In the genomic region with DNA sequence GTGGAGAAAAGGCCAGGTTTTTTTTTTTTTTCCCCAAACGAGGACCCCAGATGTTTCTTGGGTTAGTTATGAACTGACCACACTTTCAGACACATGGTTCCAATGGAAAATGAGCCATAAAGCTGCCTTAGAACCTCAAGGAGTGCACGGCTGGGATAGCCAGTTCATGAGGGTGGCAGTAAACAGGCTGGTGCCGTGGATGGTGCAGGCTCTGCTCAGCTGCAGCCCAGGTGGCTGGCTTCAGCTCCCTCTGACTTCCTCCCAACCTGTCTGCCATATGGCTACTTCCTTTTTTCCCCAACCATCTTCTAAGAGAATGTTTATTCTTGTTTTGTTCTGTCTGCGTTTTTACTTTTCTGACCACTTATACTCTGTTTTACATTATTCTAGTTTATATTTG, we compare ENCODE assay signal across 33 cellular contexts.
"Had no signal": no experiment of that assay in that cellular context is flagged by ENCODE, and none has a peak within 500 bp of the region (broad histone marks: within the 10 kb centered on the region; RNA-seq: fewer than 3 reads in every experiment).

No MANE protein-coding gene starts in this region.

- DNase-seq: activated B cell treated with CpG ODN at 0.5 μM for 24 hours; activated CD4-positive, alpha-beta memory T cell treated with anti-CD3 and anti-CD28 coated beads for 36 hours; activated CD4-positive, alpha-beta T cell treated with anti-CD3 and anti-CD28 coated beads for 4 hours; activated CD4-positive, alpha-beta T cell treated with anti-CD3 and anti-CD28 coated beads, Interleukin-2, amount 50 U/mL, for 1 hour; activated CD4-positive, CD25-positive, alpha-beta regulatory T cell treated with anti-CD3 and anti-CD28 coated beads, Interleukin-2, amount 50 U/mL, for 72 hours; activated CD8-positive, alpha-beta memory T cell treated with anti-CD3 and anti-CD28 coated beads, Interleukin-2, amount 50 U/mL, for 4 hours; activated gamma-delta T cell treated with Interleukin-2 at 50 U/mL for 16 hours; activated naive CD4-positive, alpha-beta T cell treated with anti-CD3 and anti-CD28 coated beads for 36 hours; activated T-cell treated with anti-CD3 and anti-CD28 coated beads for 4 hours; activated T-cell treated with anti-CD3 and anti-CD28 coated beads, Interleukin-2, amount 50 U/mL, for 4 hours; adrenal gland; body of pancreas; cerebellar nuclear complex; NCI-H1105; NCI-H1417 treated with DMSO at 0.1 percent for 48 hours; NCI-H1694; NCI-H1930; NCI-H2081 treated with DMSO at 0.1 percent for 48 hours; NCI-H2227 treated with DMSO at 0.1 percent for 48 hours; NCI-H446 treated with DMSO at 0.1 percent for 48 hours; NCI-H524 treated with DMSO at 0.1 percent for 48 hours; NCI-H748 treated with DMSO at 0.1 percent for 48 hours; NK-92 treated with Interleukin-12 subunit alpha and Interleukin-12 subunit beta, amount 100 ng/mL, for 24 hours; PC-3; Peyer's patch; SW 1271; T-helper 1 cell; T-helper 2 cell; T-helper 9 cell had no signal

- ATAC-seq: activated naive CD4-positive, alpha-beta T cell treated with anti-CD3 and anti-CD28 coated beads, Interleukin-2, amount 50 U/mL, for 72 hours; activated T-cell treated with anti-CD3 and anti-CD28 coated beads, Interleukin-2, amount 50 U/mL, for 4 hours; body of pancreas; PC-3 had no signal

- H3K9me3 ChIP-seq: adrenal gland, body of pancreas, breast epithelium, Peyer's patch had no signal

- H3K4me3 ChIP-seq: adrenal gland, body of pancreas, breast epithelium, Peyer's patch had no signal

- H3K27ac ChIP-seq: adrenal gland, body of pancreas, breast epithelium, Peyer's patch, RWPE1, VCaP had no signal

- H3K36me3 ChIP-seq: adrenal gland, breast epithelium, Peyer's patch had no signal

- H3K4me1 ChIP-seq: breast epithelium, Peyer's patch had no signal

- H3K27me3 ChIP-seq: adrenal gland, body of pancreas, breast epithelium, Peyer's patch had no signal
